ENCODE assay signal across 19 cellular contexts in genomic region chr14:54083549-54084239, GRCh38.
"Had no signal": no experiment of that assay in that cellular context is flagged by ENCODE, and none has a peak within 500 bp of the region (broad histone marks: within the 10 kb centered on the region; RNA-seq: fewer than 3 reads in every experiment).

No MANE protein-coding gene starts in this region.

- H3K27ac ChIP-seq: left ventricle myocardium inferior, testis had no signal

- H3K27me3 Mint-ChIP-seq: central memory CD8-positive, alpha-beta T cell; progenitor cell of endocrine pancreas; stimulated activated naive B cell treated with anti-CD40 and anti-IgM and Interleukin-4, amounts not matched to agents 10 μg/mL and 1 μg/mL and 100 μg/mL, for 72 hours had no signal

- H3K4me3 Mint-ChIP-seq: activated naive CD8-positive, alpha-beta T cell; activated T-cell treated with anti-CD3 and anti-CD28 coated beads, Interleukin-2, amount 50 U/mL, for 4 hours; central memory CD8-positive, alpha-beta T cell; naive thymus-derived CD8-positive, alpha-beta T cell; stimulated activated naive B cell treated with anti-CD40 and anti-IgM and Interleukin-4, amounts not matched to agents 10 μg/mL and 1 μg/mL and 100 μg/mL, for 72 hours; WTC11 had no signal

- H3K27me3 ChIP-seq: testis had no signal

- DNase-seq: activated CD8-positive, alpha-beta memory T cell treated with anti-CD3 and anti-CD28 coated beads, Interleukin-2, amount 50 U/mL, for 48 hours; activated naive CD4-positive, alpha-beta T cell; activated T-cell treated with anti-CD3 and anti-CD28 coated beads, Interleukin-2, amount 50 U/mL, for 4 hours; cortex of kidney; hippocampal formation; kidney glomerular epithelial cell; left ventricle myocardium inferior; naive thymus-derived CD8-positive, alpha-beta T cell; stimulated activated CD4-positive, alpha-beta T cell treated with anti-CD3 and anti-CD28 coated beads, Interleukin-2, amount 100 ng/mL, for 48 hours; stimulated activated CD8-positive, alpha-beta memory T cell treated with anti-CD3 and anti-CD28 coated beads, Interleukin-4, amount 100 ng/mL, for 48 hours; stimulated activated naive B cell treated with anti-CD40 and anti-IgM and Interleukin-4, amounts not matched to agents 10 μg/mL and 1 μg/mL and 100 μg/mL, for 72 hours; T-helper 1 cell; testis; trophoblast cell had no signal

- H3K36me3 Mint-ChIP-seq: activated naive CD8-positive, alpha-beta T cell; naive thymus-derived CD8-positive, alpha-beta T cell; stimulated activated naive B cell treated with anti-CD40 and anti-IgM and Interleukin-4, amounts not matched to agents 10 μg/mL and 1 μg/mL and 100 μg/mL, for 72 hours; WTC11 had no signal

- H3K36me3 ChIP-seq: left ventricle myocardium inferior had no signal

- H3K4me1 ChIP-seq: left ventricle myocardium inferior, testis had no signal

- H3K9me3 Mint-ChIP-seq: activated T-cell treated with anti-CD3 and anti-CD28 coated beads, Interleukin-2, amount 50 U/mL, for 4 hours; activated T-helper 2 cell treated with anti-CD3 and anti-CD28 coated beads, Interferon-gamma antibody, Interleukin-2, Interleukin-4, amounts not matched to agents 10 μg/mL and 5 μg/mL and 100 μg/mL, durations not matched to agents 14 hours and 24 hours and 36 hours; stimulated activated naive B cell treated with anti-CD40 and anti-IgM and Interleukin-4, amounts not matched to agents 10 μg/mL and 1 μg/mL and 100 μg/mL, for 72 hours had no signal

- H3K27ac Mint-ChIP-seq: activated naive CD8-positive, alpha-beta T cell; activated T-helper 2 cell treated with anti-CD3 and anti-CD28 coated beads, Interferon-gamma antibody, Interleukin-2, Interleukin-4, amounts not matched to agents 10 μg/mL and 5 μg/mL and 100 μg/mL, durations not matched to agents 14 hours and 24 hours and 36 hours; naive thymus-derived CD8-positive, alpha-beta T cell; progenitor cell of endocrine pancreas; stimulated activated naive B cell treated with anti-CD40 and anti-IgM and Interleukin-4, amounts not matched to agents 10 μg/mL and 1 μg/mL and 100 μg/mL, for 72 hours; WTC11 had no signal

- H3K4me1 Mint-ChIP-seq: central memory CD8-positive, alpha-beta T cell; naive thymus-derived CD8-positive, alpha-beta T cell; stimulated activated naive B cell treated with anti-CD40 and anti-IgM and Interleukin-4, amounts not matched to agents 10 μg/mL and 1 μg/mL and 100 μg/mL, for 72 hours had no signal

- H3K4me3 ChIP-seq: left ventricle myocardium inferior, testis had no signal

- H3K9me3 ChIP-seq: left ventricle myocardium inferior, testis had no signal

- ATAC-seq: activated T-cell treated with anti-CD3 and anti-CD28 coated beads, Interleukin-2, amount 50 U/mL, for 4 hours; naive thymus-derived CD8-positive, alpha-beta T cell; stimulated activated naive B cell treated with anti-CD40 and anti-IgM and Interleukin-4, amounts not matched to agents 10 μg/mL and 1 μg/mL and 100 μg/mL, for 72 hours had no signal
